In the genomic region with DNA sequence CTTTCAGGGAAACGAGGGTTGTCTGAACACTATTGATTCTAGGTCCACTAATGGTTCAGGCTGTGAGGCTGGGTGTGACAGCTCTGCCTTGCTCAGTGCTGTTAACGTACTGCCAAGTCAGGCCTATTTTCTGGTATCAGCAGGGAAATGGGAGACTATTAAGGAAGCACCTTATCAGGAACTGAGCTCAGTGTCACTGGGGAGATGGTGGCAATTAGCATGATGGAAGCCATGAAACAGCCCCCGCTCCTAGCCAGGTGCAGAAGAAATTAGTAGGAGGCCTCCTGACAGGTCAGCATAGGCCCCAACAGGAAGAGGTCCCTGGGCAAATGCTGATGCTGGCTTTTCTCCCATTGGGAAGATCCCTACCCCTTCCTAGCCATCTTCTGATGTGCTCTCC, we compare ENCODE assay signal across 21 cellular contexts. TPM values are rescaled to one million over a fixed set of nuclear protein-coding genes. Genes with fewer than 3 reads are reported as not detected.
A peak's percentile ranks its signal among the peaks of the same experiment; 100 is the strongest.
DNase-seq lines count a peak whose midpoint lies in the region; ATAC-seq, FAIRE-seq and TF ChIP-seq lines count a peak whose summit lies in the region.
"Had no signal": no experiment of that assay in that cellular context is flagged by ENCODE, and none has a peak within 500 bp of the region (broad histone marks: within the 10 kb centered on the region; RNA-seq: fewer than 3 reads in every experiment).

No MANE protein-coding gene starts in this region.

- no peaks in the 10 kb centered on the region for H3K9me1 ChIP-seq in K562 (ENCODE audit: control insufficient read depth, insufficient read depth, low read length)

- H3K27ac ChIP-seq in BLaER1 (no peak overlapping the region), K562 (ENCODE audit: extremely low read depth, low read depth, low read length) (peak overlapping the region; percentile 47; the same call in 2 of the 3 replicates), mesenchymal stem cell (ENCODE audit: low read length, poor library complexity, severe bottlenecking) (no peak overlapping the region)
- no peak overlapping the region for H3K27ac ChIP-seq in naive thymus-derived CD4-positive, alpha-beta T cell (ENCODE audit: low read depth, low read length)
- H3K27ac ChIP-seq: A549, SK-N-MC had no signal

- no peak for TF ChIP-seq POLR2A in K562 (conservative IDR thresholded peaks at IDR 0.05)

- TF ChIP-seq RAD21 in K562 (CRISPR knock-in tag; conservative IDR thresholded peaks at IDR 0.05 in 1 of 2, IDR thresholded peaks at IDR 0.05 in 1 of 2) = no peak

- H3K27me3 Mint-ChIP-seq in T-helper 2 cell treated with Interferon-gamma antibody and Interleukin-4, amounts not matched to agents 5 μg/mL and 100 μg/mL, for 36 hours (ENCODE audit: low read depth) = peaks cover 5% of the 10 kb centered on the region
- peaks cover 0 to 11% (median 4%) of the 10 kb centered on the region in 5 donors for H3K27me3 Mint-ChIP-seq in naive thymus-derived CD4-positive, alpha-beta T cell
- H3K27me3 Mint-ChIP-seq in WTC11 (ENCODE audit: low read depth) = peaks cover 9% of the 10 kb centered on the region

- H3K4me3 Mint-ChIP-seq in T-helper 2 cell treated with Interferon-gamma antibody and Interleukin-4, amounts not matched to agents 5 μg/mL and 100 μg/mL, for 36 hours = no peak overlapping the region
- H3K4me3 Mint-ChIP-seq in naive thymus-derived CD4-positive, alpha-beta T cell = no peak overlapping the region
- no peak overlapping the region for H3K4me3 Mint-ChIP-seq in WTC11
- H3K4me3 Mint-ChIP-seq: CD8-positive, alpha-beta memory T cell had no signal

- no peak overlapping the region for H2BK15ac ChIP-seq in mesenchymal stem cell (ENCODE audit: low read depth, poor library complexity, severe bottlenecking)

- H3K27me3 ChIP-seq in BLaER1 (no peaks in the 10 kb centered on the region), K562 (ENCODE audit: control insufficient read depth in 2 of 2, insufficient read depth in 2 of 2, low read length in 2 of 2) (no peaks in the 10 kb centered on the region), mesenchymal stem cell (ENCODE audit: control insufficient read depth in 1 of 2, insufficient read depth in 1 of 2, low read length in 2 of 2) (peaks cover 5 to 81% of the 10 kb centered on the region in 2 experiments)
- H3K27me3 ChIP-seq in naive thymus-derived CD4-positive, alpha-beta T cell (ENCODE audit: control insufficient read depth in 2 of 2, insufficient read depth in 2 of 2, low read length in 2 of 2) = no peaks in the 10 kb centered on the region

- H2BK120ac ChIP-seq in mesenchymal stem cell (ENCODE audit: low read depth, low read length) = no peak overlapping the region

- no peak overlapping the region for H4K91ac ChIP-seq in mesenchymal stem cell (ENCODE audit: low read length)

- H3K23ac ChIP-seq in mesenchymal stem cell (ENCODE audit: low read length in 2 of 2) = no peak overlapping the region

- no peaks in the 10 kb centered on the region; the same call in 2 of the 3 replicates for H3K79me2 ChIP-seq in K562 (ENCODE audit: control insufficient read depth, insufficient read depth, low read length)

- in situ Hi-C loops in K562 (cut with MboI) = no loop called here

- H2BK5ac ChIP-seq in mesenchymal stem cell (ENCODE audit: low read depth, low read length, poor library complexity, severe bottlenecking) = no peak overlapping the region

- H3K4me3 ChIP-seq in BLaER1 = no peak overlapping the region
- no peak overlapping the region for H3K4me3 ChIP-seq in K562
- no peak overlapping the region for H3K4me3 ChIP-seq in mesenchymal stem cell (ENCODE audit: insufficient read depth in 1 of 2, low read depth in 1 of 2, low read length in 2 of 2)
- H3K4me3 ChIP-seq in naive thymus-derived CD4-positive, alpha-beta T cell (ENCODE audit: low read length) = no peak overlapping the region
- H3K4me3 ChIP-seq: A549, GM12878, SK-N-MC had no signal

- H3K9ac ChIP-seq in BLaER1 (no peak overlapping the region), K562 (ENCODE audit: insufficient read depth in 1 of 2, low read depth in 2 of 2, low read length in 2 of 2) (peak overlapping the region; percentile 11 to 29; a peak in 2 of 4 replicates), mesenchymal stem cell (ENCODE audit: low read length) (no peak overlapping the region)

- no peaks in the 10 kb centered on the region for H3K36me3 Mint-ChIP-seq in T-helper 2 cell treated with Interferon-gamma antibody and Interleukin-4, amounts not matched to agents 5 μg/mL and 100 μg/mL, for 36 hours (ENCODE audit: low read depth)
- peaks cover 0 to 8% (median 0%) of the 10 kb centered on the region in 5 donors for H3K36me3 Mint-ChIP-seq in naive thymus-derived CD4-positive, alpha-beta T cell
- H3K36me3 Mint-ChIP-seq in WTC11 = peaks cover 14% of the 10 kb centered on the region
- H3K36me3 Mint-ChIP-seq: CD8-positive, alpha-beta memory T cell had no signal

- H3K79me1 ChIP-seq in mesenchymal stem cell (replicated peaks; ENCODE audit: low read length, poor library complexity, severe bottlenecking) = no peaks in the 10 kb centered on the region

- no TSS peak for BruUV-seq in K562 (replicated peaks; lab: Mats Ljungman, UMichigan)

- peaks cover 60% of the 10 kb centered on the region for H3K4me1 ChIP-seq in BLaER1
- peaks cover 20 to 63% of the 10 kb centered on the region in 2 experiments for H3K4me1 ChIP-seq in K562 (replicated peaks in 1 of 2; ENCODE audit: control insufficient read depth in 2 of 2, insufficient read depth in 2 of 2, low read length in 2 of 2)
- no peaks in the 10 kb centered on the region for H3K4me1 ChIP-seq in mesenchymal stem cell (ENCODE audit: control insufficient read depth, insufficient read depth, low read depth, low read length)
- no peaks in the 10 kb centered on the region for H3K4me1 ChIP-seq in naive thymus-derived CD4-positive, alpha-beta T cell (ENCODE audit: control insufficient read depth in 2 of 2, insufficient read depth in 2 of 2, low read length in 2 of 2)
- H3K4me1 ChIP-seq: A549 had no signal

- H3K4me2 ChIP-seq in BLaER1 = peak overlapping the region; percentile 11; the same call in 1 of the 2 replicates
- no peak overlapping the region for H3K4me2 ChIP-seq in K562 (ENCODE audit: insufficient read depth, low read length)
- H3K4me2 ChIP-seq in mesenchymal stem cell (ENCODE audit: low read length, poor library complexity, severe bottlenecking) = no peak overlapping the region
- H3K4me2 ChIP-seq: A549 had no signal

- peak overlapping the region; percentile 87 for H2AFZ ChIP-seq in K562 (ENCODE audit: low read depth, low read length)
- no peak overlapping the region for H2AFZ ChIP-seq in mesenchymal stem cell (ENCODE audit: low read depth, low read length)

- intact Hi-C loops in K562 (cut with micrococcal nuclease) = no loop called here
- intact Hi-C loops in naive thymus-derived CD4-positive, alpha-beta T cell (cut with micrococcal nuclease) = no loop called here

- no peak overlapping the region for H4K8ac ChIP-seq in mesenchymal stem cell (ENCODE audit: low read length)

- no peak overlapping the region for H2AK5ac ChIP-seq in mesenchymal stem cell (ENCODE audit: low read length, severe bottlenecking)

- DNase-seq in NCI-H1436 (lab: John Stamatoyannopoulos, UW) (peak; percentile 38), K562 (ENCODE audit: extremely low read depth in 1 of 4, low spot score in 3 of 4) (no peak), mesenchymal stem cell (no peak), WTC11 (ENCODE audit: low spot score) (no peak), NCI-H2107 (lab: John Stamatoyannopoulos, UW) (no peak)
- no peak for DNase-seq in T-helper 2 cell treated with Interferon-gamma antibody and Interleukin-4, amounts not matched to agents 5 μg/mL and 100 μg/mL, for 36 hours (ENCODE audit: low spot score)
- no peak for DNase-seq in naive thymus-derived CD4-positive, alpha-beta T cell
- DNase-seq: CD8-positive, alpha-beta memory T cell; DMS53; EL; HCEC 1CT; NCI-H187 treated with DMSO at 0.1 percent for 48 hours; NCI-H226; NCI-H524 treated with DMSO at 0.1 percent for 48 hours; SHP77 had no signal

- H3K9me3 ChIP-seq in BLaER1 (peaks cover 26% of the 10 kb centered on the region), K562 (replicated peaks; ENCODE audit: control insufficient read depth, insufficient read depth, low read depth, low read length) (peaks cover 17% of the 10 kb centered on the region), mesenchymal stem cell (ENCODE audit: control insufficient read depth, low read length) (peaks cover 18% of the 10 kb centered on the region)
- H3K9me3 ChIP-seq in naive thymus-derived CD4-positive, alpha-beta T cell (ENCODE audit: control insufficient read depth in 2 of 3, low read length in 3 of 3) = no peaks in the 10 kb centered on the region

- H3K27ac Mint-ChIP-seq in T-helper 2 cell treated with Interferon-gamma antibody and Interleukin-4, amounts not matched to agents 5 μg/mL and 100 μg/mL, for 36 hours = no peak overlapping the region
- no peak overlapping the region for H3K27ac Mint-ChIP-seq in naive thymus-derived CD4-positive, alpha-beta T cell
- no peak overlapping the region for H3K27ac Mint-ChIP-seq in WTC11

- POLR2A ChIA-PET in K562 (lab: Yijun Ruan, JAX) = interaction anchor here (1.0 to 2.1 kb wide), 6 partner anchors 8 to 42 kb away, joined by 3 to 7 read pairs (median 4); no protein-coding TSS in a partner anchor
- POLR2A ChIA-PET in naive thymus-derived CD4-positive, alpha-beta T cell (lab: Charles Lee) = no interaction called here
- POLR2A ChIA-PET in WTC11 (lab: Charles Lee) = no interaction called here

- CTCF ChIA-PET in K562 (lab: Yijun Ruan, JAX; ENCODE audit: low intra/inter-chr PET ratio) (no interaction called here), WTC11 (lab: Charles Lee) (interaction anchor here (1.3 to 2.1 kb wide), 2 partner anchors 37 to 53 kb away, joined by 4 to 10 read pairs; no protein-coding TSS in a partner anchor)
- CTCF ChIA-PET in naive thymus-derived CD4-positive, alpha-beta T cell (lab: Charles Lee) = no interaction called here

- WGBS in K562 (ENCODE audit: insufficient coverage, low coverage, missing lambda C conversion rate) = 41% methylated on average over 3 of the region's 3 CpGs
- WGBS in mesenchymal stem cell = 82% methylated on average over 3 of the region's 3 CpGs

- no peak for TF ChIP-seq CTCF in K562 (IDR thresholded peaks at IDR 0.05 in 2 of 3, conservative IDR thresholded peaks at IDR 0.05 in 1 of 3; ENCODE audit: insufficient read depth in 2 of 3, low read depth in 1 of 3, low read length in 3 of 3)
- no peak for TF ChIP-seq CTCF in WTC11 (IDR thresholded peaks at IDR 0.05)

- no peak for FAIRE-seq in K562 (lab: Jason Lieb, UNC)
- FAIRE-seq: A549, GM12878, GM19239 had no signal

- no peak for TF ChIP-seq EP300 in K562 (IDR thresholded peaks at IDR 0.05; ENCODE audit: low read length)

- H3K4me1 Mint-ChIP-seq in T-helper 2 cell treated with Interferon-gamma antibody and Interleukin-4, amounts not matched to agents 5 μg/mL and 100 μg/mL, for 36 hours (ENCODE audit: low read depth) = no peaks in the 10 kb centered on the region
- H3K4me1 Mint-ChIP-seq in naive thymus-derived CD4-positive, alpha-beta T cell = peaks cover 0 to 13% (median 4%) of the 10 kb centered on the region in 7 donors
- peaks cover 34% of the 10 kb centered on the region for H3K4me1 Mint-ChIP-seq in WTC11

- H3K9me3 Mint-ChIP-seq in T-helper 2 cell treated with Interferon-gamma antibody and Interleukin-4, amounts not matched to agents 5 μg/mL and 100 μg/mL, for 36 hours = peaks cover 4% of the 10 kb centered on the region
- H3K9me3 Mint-ChIP-seq in naive thymus-derived CD4-positive, alpha-beta T cell = peaks cover 0 to 24% (median 11%) of the 10 kb centered on the region in 11 donors
- peaks cover 16% of the 10 kb centered on the region for H3K9me3 Mint-ChIP-seq in WTC11

- ATAC-seq in K562 (no peak), WTC11 (no peak)
- ATAC-seq in naive thymus-derived CD4-positive, alpha-beta T cell = no peak
- ATAC-seq: A549, GM12878 had no signal

- peak overlapping the region in 1 of 2 experiments; percentile 55 for H3K18ac ChIP-seq in mesenchymal stem cell (ENCODE audit: low read depth in 1 of 2, low read length in 2 of 2)

- peaks cover 3% of the 10 kb centered on the region; the same call in 1 of the 2 replicates for H3K36me3 ChIP-seq in BLaER1
- no peaks in the 10 kb centered on the region for H3K36me3 ChIP-seq in K562 (ENCODE audit: control insufficient read depth, insufficient read depth, low read length)
- no peaks in the 10 kb centered on the region for H3K36me3 ChIP-seq in mesenchymal stem cell (ENCODE audit: control insufficient read depth in 1 of 2, insufficient read depth in 2 of 2, low read depth in 1 of 2, low read length in 2 of 2)
- no peaks in the 10 kb centered on the region for H3K36me3 ChIP-seq in naive thymus-derived CD4-positive, alpha-beta T cell (ENCODE audit: control insufficient read depth in 2 of 3, insufficient read depth in 3 of 3, low read length in 3 of 3)

- peak overlapping the region; percentile 15 to 28 for H2BK12ac ChIP-seq in mesenchymal stem cell (ENCODE audit: low read length in 2 of 2)

- no peak overlapping the region for H3K4ac ChIP-seq in mesenchymal stem cell (ENCODE audit: low read depth in 1 of 2, low read length in 2 of 2)

- H4K20me1 ChIP-seq in BLaER1 = no peaks in the 10 kb centered on the region
- H4K20me1 ChIP-seq in K562 (replicated peaks; ENCODE audit: control insufficient read depth, insufficient read depth, low read length) = no peaks in the 10 kb centered on the region

- H3K14ac ChIP-seq in mesenchymal stem cell (ENCODE audit: low read length in 2 of 2) = peak overlapping the region in 1 of 2 experiments; percentile 23

RNA-seq across cellular contexts. Expression of gene LMO2, which starts 42.6 kb away (rescaled TPM):
- total RNA-seq in K562 (2011; cell fraction: chromatin; rRNA removed; ENCODE audit: low replicate concordance) = 49.1 and 50.2 TPM in 2 replicates
- 42.2 and 44.7 TPM in 2 replicates for total RNA-seq in K562 (2011; cell fraction: nucleolus; rRNA removed)
- total RNA-seq in K562 (2011; cell fraction: nucleoplasm; rRNA removed) = 44.7 and 67.3 TPM in 2 replicates
- total RNA-seq in K562 (2014; rRNA removed) = 93.1 and 104 TPM in 2 replicates
- 85.1 and 96.3 TPM in 2 replicates for total RNA-seq in K562 (2014; rRNA removed; fragmentation: Illumina TruSeq; extraction: Trizol)
- total RNA-seq in K562 (2015; rRNA removed; fragmentation: Illumina TruSeq; extraction: Trizol) = 39.2 and 41.5 TPM in 2 replicates
- total RNA-seq in K562 (2021) = 87.3 and 96.2 TPM in 2 replicates
- 79.9 and 126 TPM in 2 replicates for polyA plus RNA-seq in K562 (2011; rRNA removed)
- 57.1 and 58.2 TPM in 2 replicates for polyA plus RNA-seq in K562 (2011; cell fraction: cytosol; rRNA removed)
- polyA plus RNA-seq in K562 (2011; cell fraction: nucleus; rRNA removed) = 75.1 and 102 TPM in 2 replicates
- 22.8 and 56.1 TPM in 2 replicates for polyA plus RNA-seq in K562 (2012)
- 90.9 and 91.5 TPM in 2 replicates for polyA plus RNA-seq in K562 (2014; fragmentation: Illumina TruSeq; extraction: Trizol)
- 10 to 100 TPM in 1 of 2 experiments, 1 to 10 TPM in 1; 6.9 to 19.6 TPM for polyA plus RNA-seq in K562 (2014; fragmentation: Nextera tagmentation; extraction: Ambion mirVana)
- 98.0 and 118 TPM in 2 replicates for polyA plus RNA-seq in K562 (2014; rRNA removed)
- polyA minus RNA-seq in K562 (2011; rRNA and poly(A)+ RNA removed) = 48.8 and 65.2 TPM in 2 replicates
- 20.9 and 37.0 TPM in 2 replicates for polyA minus RNA-seq in K562 (2011; cell fraction: cytosol; rRNA and poly(A)+ RNA removed)
- 39.8 and 45.0 TPM in 2 replicates for polyA minus RNA-seq in K562 (2011; cell fraction: nucleus; rRNA and poly(A)+ RNA removed)
- 0.26 TPM for polyA plus RNA-seq in mesenchymal stem cell (2013, experiment 1 of 2)
- 0.34 TPM for polyA plus RNA-seq in mesenchymal stem cell (2013, experiment 2 of 2)
- 10 to 100 TPM in 1 of 5 experiments, 1 to 10 TPM in 1, under 1 TPM in 2, not detected in 1; 0.73 to 40.4 (median 2.6) TPM for total RNA-seq in naive thymus-derived CD4-positive, alpha-beta T cell
- under 1 TPM in 1 of 2 donors, not detected in 1; 0.26 TPM for polyA plus RNA-seq in naive thymus-derived CD4-positive, alpha-beta T cell
- 1.0 to 3.4 TPM (median 1.4 TPM) in 3 replicates for total RNA-seq in WTC11 (2021)
- polyA plus RNA-seq: BJ; CD8-positive, alpha-beta memory T cell had no signal

Comparison
In these comparisons a context has a peak if more than half of its experiments do, and no peak if none do; other contexts are left out.
1. H3K9ac ChIP-seq: peak in K562 (2 of 2); none in BLaER1 (single experiment) and mesenchymal stem cell (single experiment).